1 cellular context compared by ENCODE assay signal in the genomic region with DNA sequence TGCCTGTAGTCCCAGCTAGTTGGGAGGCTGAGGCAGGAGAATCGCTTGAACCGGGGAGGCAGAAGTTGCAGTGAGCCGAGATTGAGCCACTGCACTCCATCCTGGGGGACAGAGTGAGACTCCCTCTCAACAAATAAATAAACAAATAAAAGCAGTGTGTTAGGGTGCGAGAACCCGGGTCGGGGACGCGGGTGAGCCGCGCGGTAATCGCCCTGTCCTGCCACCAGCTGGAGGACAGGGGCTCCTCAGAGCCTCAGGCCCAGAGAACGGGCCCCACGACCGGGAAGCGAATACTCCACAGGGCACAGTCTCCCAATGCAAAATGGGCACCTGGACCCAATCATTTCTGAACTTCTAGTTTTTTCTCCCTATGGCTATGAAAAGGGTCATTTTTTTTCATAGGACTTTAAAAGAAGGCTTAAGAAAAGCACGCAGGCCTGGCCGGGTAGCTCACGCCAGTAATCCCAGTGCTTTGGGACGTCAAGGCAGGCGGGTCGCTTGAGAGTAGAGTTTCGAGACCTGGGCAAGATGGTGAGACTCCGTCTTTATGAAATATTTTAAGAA.
TF ChIP-seq lines count a peak whose summit lies in the region.

No MANE protein-coding gene starts in this region.

TF ChIP-seq in IMR-90, 13 proteins besides CTCF, POLR2A, EP300 and RAD21:
- TF ChIP-seq RFX5 (IDR thresholded peaks at IDR 0.05; ENCODE audit: low read depth, low read length) (no peak), CHD1 (IDR thresholded peaks at IDR 0.05; ENCODE audit: low read depth, low read length) (no peak), MAZ (IDR thresholded peaks at IDR 0.05; ENCODE audit: borderline replicate concordance, low read depth, low read length) (no peak), MXI1 (IDR thresholded peaks at IDR 0.05; ENCODE audit: borderline replicate concordance, low read depth, low read length) (no peak), CEBPB (IDR thresholded peaks at IDR 0.05; ENCODE audit: low read depth, low read length) (no peak), RCOR1 (IDR thresholded peaks at IDR 0.05; ENCODE audit: insufficient replicate concordance, low read length) (no peak), NFE2L2 (IDR thresholded peaks at IDR 0.05; ENCODE audit: low read depth, low read length) (no peak), BHLHE40 (IDR thresholded peaks at IDR 0.05; ENCODE audit: low read depth, low read length) (no peak), MAFK (IDR thresholded peaks at IDR 0.05; ENCODE audit: low read depth, low read length) (no peak), SMC3 (IDR thresholded peaks at IDR 0.05; ENCODE audit: low read depth, low read length) (no peak), FOS (IDR thresholded peaks at IDR 0.05; ENCODE audit: low read depth, low read length) (no peak)
- TF ChIP-seq, protein P1, sequence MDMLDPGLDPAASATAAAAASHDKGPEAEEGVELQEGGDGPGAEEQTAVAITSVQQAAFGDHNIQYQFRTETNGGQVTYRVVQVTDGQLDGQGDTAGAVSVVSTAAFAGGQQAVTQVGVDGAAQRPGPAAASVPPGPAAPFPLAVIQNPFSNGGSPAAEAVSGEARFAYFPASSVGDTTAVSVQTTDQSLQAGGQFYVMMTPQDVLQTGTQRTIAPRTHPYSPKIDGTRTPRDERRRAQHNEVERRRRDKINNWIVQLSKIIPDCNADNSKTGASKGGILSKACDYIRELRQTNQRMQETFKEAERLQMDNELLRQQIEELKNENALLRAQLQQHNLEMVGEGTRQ (IDR thresholded peaks at IDR 0.05; ENCODE audit: low read depth, low read length) = no peak
- TF ChIP-seq, protein P2, sequence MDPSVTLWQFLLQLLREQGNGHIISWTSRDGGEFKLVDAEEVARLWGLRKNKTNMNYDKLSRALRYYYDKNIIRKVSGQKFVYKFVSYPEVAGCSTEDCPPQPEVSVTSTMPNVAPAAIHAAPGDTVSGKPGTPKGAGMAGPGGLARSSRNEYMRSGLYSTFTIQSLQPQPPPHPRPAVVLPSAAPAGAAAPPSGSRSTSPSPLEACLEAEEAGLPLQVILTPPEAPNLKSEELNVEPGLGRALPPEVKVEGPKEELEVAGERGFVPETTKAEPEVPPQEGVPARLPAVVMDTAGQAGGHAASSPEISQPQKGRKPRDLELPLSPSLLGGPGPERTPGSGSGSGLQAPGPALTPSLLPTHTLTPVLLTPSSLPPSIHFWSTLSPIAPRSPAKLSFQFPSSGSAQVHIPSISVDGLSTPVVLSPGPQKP (IDR thresholded peaks at IDR 0.05; ENCODE audit: borderline replicate concordance, low read depth, low read length) = no peak
